In genomic region chr11:66080055-66080817, GRCh38 we compare ENCODE assay signal across 8 cellular contexts.
DNase-seq lines count a peak whose midpoint lies in the region; ATAC-seq and TF ChIP-seq lines count a peak whose summit lies in the region.

No MANE protein-coding gene starts in this region.

- ATAC-seq in HG02970 (IDR thresholded peaks at IDR 0.05; ENCODE audit: low FRiP score, unreplicated experiment) (no peak), HG03571 (IDR thresholded peaks at IDR 0.05; ENCODE audit: unreplicated experiment) (no peak), GM21576 (IDR thresholded peaks at IDR 0.05; ENCODE audit: unreplicated experiment) (no peak)

- in situ Hi-C loops in ACHN (cut with HindIII; ENCODE audit: low pct_ligation_motif_present, low pct_unique_long_range_greater_than_20kb, low sequenced_read_pairs): no loop called here

- H3K4me3 ChIP-seq in foreskin fibroblast (ENCODE audit: low read depth in 1 of 2, low read length in 2 of 2): no peak overlapping the region

- DNase-seq in ACHN (peak; percentile 39), MV-4-11 (lab: John Stamatoyannopoulos, UW) (peak; percentile 53), foreskin fibroblast (peak; percentile 73 to 86)
- DNase-seq in activated T-cell treated with anti-CD3 and anti-CD28 coated beads, Interleukin-2, amount 50 U/mL, for 1 hour: peak; percentile 65
- peak; percentile 67 for DNase-seq in stimulated activated CD4-positive, alpha-beta T cell treated with anti-CD3 and anti-CD28 coated beads, Interleukin-2, amount 100 ng/mL, for 4 hours (ENCODE audit: low read depth)

- no peak for TF ChIP-seq CTCF in foreskin fibroblast (IDR thresholded peaks at IDR 0.05; ENCODE audit: low read depth, low read length)
